ENCODE assay signal across 9 cellular contexts in the genomic region with DNA sequence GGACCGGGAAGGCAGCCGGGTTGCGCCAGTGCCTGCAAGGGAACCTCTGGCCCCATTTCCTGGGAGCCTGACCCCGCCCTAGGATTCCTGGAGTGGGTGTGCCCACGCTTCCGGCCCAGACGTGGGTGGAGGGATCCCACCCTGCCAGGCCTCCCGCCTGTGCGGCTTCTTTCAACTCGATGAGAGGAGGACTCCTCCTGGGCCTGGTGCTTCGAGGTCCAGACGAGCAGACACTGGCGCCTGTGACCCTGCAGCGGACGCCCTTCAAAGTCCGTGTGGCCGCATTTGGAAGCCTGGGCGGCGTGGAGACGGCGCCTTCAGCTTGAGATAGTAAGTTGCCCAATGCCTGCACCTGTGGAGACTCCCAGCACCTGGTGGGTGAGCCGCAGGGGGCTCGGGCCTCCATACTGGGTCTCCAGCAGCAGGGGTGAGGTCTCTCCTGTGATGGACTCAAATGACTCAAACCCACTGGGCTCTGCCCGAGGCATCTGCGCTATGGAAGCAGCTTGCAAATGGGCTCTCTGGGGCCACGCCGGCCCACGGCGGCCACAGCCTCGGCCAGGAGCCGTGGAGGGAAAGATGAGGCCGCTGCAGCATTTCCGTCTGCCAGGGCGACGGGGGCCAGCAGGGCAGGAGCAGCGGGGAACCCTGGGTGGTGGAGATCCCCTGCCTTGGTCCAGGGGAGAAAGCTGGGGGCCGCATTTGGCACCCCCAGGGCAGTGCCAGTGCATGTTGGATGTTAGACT.
A peak's percentile ranks its signal among the peaks of the same experiment; 100 is the strongest.
DNase-seq lines count a peak whose midpoint lies in the region; TF ChIP-seq lines count a peak whose summit lies in the region.
"Had no signal": no experiment of that assay in that cellular context is flagged by ENCODE, and none has a peak within 500 bp of the region (broad histone marks: within the 10 kb centered on the region; RNA-seq: fewer than 3 reads in every experiment).

No MANE protein-coding gene starts in this region.

- CTCF ChIA-PET in PC-9 (lab: Charles Lee), result no interaction called here

- WGBS in esophagus muscularis mucosa, result 65% methylated on average over 12 of the region's 37 CpGs

- no peaks in the 10 kb centered on the region for H3K9me3 ChIP-seq in PC-9 (ENCODE audit: insufficient read depth, low read depth)
- no peaks in the 10 kb centered on the region for H3K9me3 ChIP-seq in esophagus muscularis mucosa
- H3K9me3 ChIP-seq in osteoblast (ENCODE audit: low read depth, low read length), result no peaks in the 10 kb centered on the region

- no peaks in the 10 kb centered on the region for H3K9me2 ChIP-seq in PC-9 (ENCODE audit: insufficient read depth)

- H3K4me3 ChIP-seq in PC-9, result peak overlapping the region; percentile 28; the same call in 1 of the 2 replicates
- H3K4me3 ChIP-seq in esophagus muscularis mucosa, result peak overlapping the region; percentile 23 to 45 (median 32)
- H3K4me3 ChIP-seq in osteoblast (ENCODE audit: insufficient read depth, low read length), result peak overlapping the region; percentile 80

- peak; percentile 60 for TF ChIP-seq EP300 in esophagus muscularis mucosa (IDR thresholded peaks at IDR 0.05)

- H3K36me3 ChIP-seq in PC-9 (ENCODE audit: low read depth) (no peaks in the 10 kb centered on the region), esophagus muscularis mucosa (peaks cover 0 to 40% (median 22%) of the 10 kb centered on the region in 4 donors), osteoblast (ENCODE audit: insufficient read depth, low read length) (peaks cover 94% of the 10 kb centered on the region)

- H3K4me1 ChIP-seq in PC-9 (replicated peaks; ENCODE audit: insufficient read depth) (peaks cover 30% of the 10 kb centered on the region), esophagus muscularis mucosa (peaks cover 100% of the 10 kb centered on the region in 4 donors), osteoblast (ENCODE audit: insufficient read depth, low read length) (peaks cover 89% of the 10 kb centered on the region)

- H3K27me3 ChIP-seq in PC-9 (ENCODE audit: insufficient read depth, low read depth) (no peaks in the 10 kb centered on the region), esophagus muscularis mucosa (no peaks in the 10 kb centered on the region), osteoblast (ENCODE audit: insufficient read depth, low read length) (no peaks in the 10 kb centered on the region)

- peak overlapping the region; percentile 74 for H3K27ac ChIP-seq in PC-9
- peak overlapping the region; percentile 92 to 98 (median 96) for H3K27ac ChIP-seq in esophagus muscularis mucosa (replicated peaks in 1 of 4)
- peak overlapping the region; percentile 96 for H3K27ac ChIP-seq in osteoblast (ENCODE audit: low read depth, low read length)

- TF ChIP-seq CTCF in PC-9 (conservative IDR thresholded peaks at IDR 0.05), result no peak
- no peak for TF ChIP-seq CTCF in esophagus muscularis mucosa (IDR thresholded peaks at IDR 0.05)
- TF ChIP-seq CTCF in osteoblast (IDR thresholded peaks at IDR 0.05; ENCODE audit: extremely low read depth, low read depth, low read length), result no peak

- no peak for TF ChIP-seq POLR2A in esophagus muscularis mucosa (IDR thresholded peaks at IDR 0.05; ENCODE audit: low read depth)

- intact Hi-C loops in PC-9 (cut with micrococcal nuclease; ENCODE audit: unreplicated experiment) (loop anchor here (1.0 kb wide), 1 partner anchor 10 kb away; no protein-coding TSS in a partner anchor), esophagus muscularis mucosa (cut with DNase I) (no loop called here)

- DNase-seq in AG08396 (ENCODE audit: low spot score) (peak; percentile 85), PC-9 (peak; percentile 83 to 93), esophagus muscularis mucosa (ENCODE audit: extremely low spot score) (no peak), osteoblast (ENCODE audit: insufficient read length, low spot score, missing footprints) (peak; percentile 95), HuH-7 (ENCODE audit: low spot score) (no peak), NCI-H2081 treated with DMSO at 0.1 percent for 48 hours (lab: John Stamatoyannopoulos, UW) (no peak), C1 segment of cervical spinal cord (lab: John Stamatoyannopoulos, UW) (no peak), occipital lobe (lab: John Stamatoyannopoulos, UW) (no peak)
- DNase-seq: Kasumi-1 had no signal

- H2AFZ ChIP-seq in PC-9 (no peak overlapping the region), osteoblast (ENCODE audit: low read length) (no peak overlapping the region)

- peaks cover 36% of the 10 kb centered on the region; the same call in 1 of the 2 replicates for H3F3A ChIP-seq in PC-9 (ENCODE audit: insufficient read depth, low read depth)

- H3K79me2 ChIP-seq in PC-9 (ENCODE audit: low read depth), result peaks cover 98% of the 10 kb centered on the region
- H3K79me2 ChIP-seq in osteoblast (ENCODE audit: insufficient read depth, low read length), result peaks cover 100% of the 10 kb centered on the region

- BruUV-seq in PC-9 (replicated peaks; lab: Mats Ljungman, UMichigan), result TSS peak; percentile 42

- POLR2A ChIA-PET in PC-9 (lab: Charles Lee; ENCODE audit: unreplicated experiment), result interaction anchor here (0.6 to 0.7 kb wide), 3 partner anchors 70 to 572 kb away, joined by 4 to 18 read pairs (median 4); no protein-coding TSS in a partner anchor

- H3K4me2 ChIP-seq in PC-9 (peak overlapping the region; percentile 72), osteoblast (ENCODE audit: insufficient read depth, low read length) (peak overlapping the region; percentile 94)

- H4K20me1 ChIP-seq in PC-9 (ENCODE audit: insufficient read depth), result peaks cover 15% of the 10 kb centered on the region
- H4K20me1 ChIP-seq in osteoblast (ENCODE audit: insufficient read depth, low read length), result peaks cover 92% of the 10 kb centered on the region

Comparison
In these comparisons a context has a peak if more than half of its experiments do, and no peak if none do; other contexts are left out.
1. DNase-seq: peak in AG08396 (single experiment), PC-9 (2 of 2) and osteoblast (single experiment); none in esophagus muscularis mucosa (single experiment), HuH-7 (single experiment), NCI-H2081 treated with DMSO at 0.1 percent for 48 hours (single experiment), C1 segment of cervical spinal cord (0 of 14) and occipital lobe (single experiment).
2. H3K4me3 ChIP-seq: peak in every context shown above with its lines; median percentile 80 in osteoblast; 32 in esophagus muscularis mucosa; 28 in PC-9.
3. Peak in every context shown above with its lines, with median percentiles within 50 percentile points of each other: H3K27ac ChIP-seq.